21 cellular contexts compared by ENCODE assay signal in genomic region chr17:17926036-17926435, GRCh38. TPM values are rescaled to one million over a fixed set of nuclear protein-coding genes. Genes with fewer than 3 reads are reported as not detected.
DNase-seq lines count a peak whose midpoint lies in the region; ATAC-seq and TF ChIP-seq lines count a peak whose summit lies in the region.
"Had no signal": no experiment of that assay in that cellular context is flagged by ENCODE, and none has a peak within 500 bp of the region (broad histone marks: within the 10 kb centered on the region; RNA-seq: fewer than 3 reads in every experiment).

No MANE protein-coding gene starts in this region.

- H3K4me3 ChIP-seq in heart left ventricle (no peak overlapping the region), SJCRH30 (no peak overlapping the region)
- H3K4me3 ChIP-seq: GM23338, PC-9 had no signal

- H3K27me3 Mint-ChIP-seq in chondrocyte (ENCODE audit: low read depth), result no peaks in the 10 kb centered on the region
- H3K27me3 Mint-ChIP-seq in osteocyte (ENCODE audit: unreplicated experiment), result no peaks in the 10 kb centered on the region
- H3K27me3 Mint-ChIP-seq in type B pancreatic cell, result no peaks in the 10 kb centered on the region
- H3K27me3 Mint-ChIP-seq: CD4-positive, alpha-beta T cell had no signal

- H3K9me3 ChIP-seq in heart left ventricle, result no peaks in the 10 kb centered on the region
- H3K9me3 ChIP-seq in SJCRH30 (replicated peaks), result no peaks in the 10 kb centered on the region
- H3K9me3 ChIP-seq: BE2C, SK-N-SH had no signal

- H3K4me1 Mint-ChIP-seq in chondrocyte (ENCODE audit: low read depth) (peaks cover 81% of the 10 kb centered on the region), osteocyte (ENCODE audit: unreplicated experiment) (peaks cover 77% of the 10 kb centered on the region), type B pancreatic cell (ENCODE audit: unreplicated experiment) (peaks cover 52% of the 10 kb centered on the region)

- H3K27ac ChIP-seq in heart left ventricle, result peak overlapping the region in 11 of 12 donors; percentile 18 to 82 (median 74)
- H3K27ac ChIP-seq in SJCRH30, result no peak overlapping the region
- H3K27ac ChIP-seq: 22Rv1, PC-9 had no signal

- 47 to 67% (median 52%) methylated on average over 4 of the region's 4 CpGs for WGBS in heart left ventricle, 4 donors

- peaks cover 3 to 92% (median 61%) of the 10 kb centered on the region in 12 donors for H3K4me1 ChIP-seq in heart left ventricle
- H3K4me1 ChIP-seq in SJCRH30, result peaks cover 34% of the 10 kb centered on the region

- intact Hi-C loops in heart left ventricle (cut with DNase I), result loop anchor here in 6 of 10 donors (2.0 to 10.0 kb wide), 6 partner anchors 36 to 251 kb away; partner anchors contain the start of genes ATPAF2 (in 2 of the 6), GID4 (in 2 of the 6), DRC3 (in 1 of the 6) and TOM1L2 (in 1 of the 6)
- intact Hi-C loops in left cardiac atrium (cut with DNase I), result loop anchor here in 1 of 2 donors (10.0 kb wide), 1 partner anchor 109 kb away; the partner anchor contains the start of genes ATPAF2 and GID4

- H3K4me3 Mint-ChIP-seq in chondrocyte (ENCODE audit: unreplicated experiment), result no peak overlapping the region
- no peak overlapping the region for H3K4me3 Mint-ChIP-seq in osteocyte (ENCODE audit: unreplicated experiment)
- H3K4me3 Mint-ChIP-seq in type B pancreatic cell, result no peak overlapping the region
- H3K4me3 Mint-ChIP-seq: CD4-positive, alpha-beta T cell; GM23338 had no signal

- H3K36me3 Mint-ChIP-seq in chondrocyte (ENCODE audit: low read depth), result no peaks in the 10 kb centered on the region
- H3K36me3 Mint-ChIP-seq in osteocyte (ENCODE audit: unreplicated experiment), result peaks cover 3% of the 10 kb centered on the region
- no peaks in the 10 kb centered on the region for H3K36me3 Mint-ChIP-seq in type B pancreatic cell

- H3K27ac Mint-ChIP-seq in chondrocyte (ENCODE audit: unreplicated experiment), result peak overlapping the region; percentile 84
- peak overlapping the region; percentile 80 for H3K27ac Mint-ChIP-seq in osteocyte (ENCODE audit: unreplicated experiment)
- H3K27ac Mint-ChIP-seq in type B pancreatic cell, result peak overlapping the region; percentile 86
- H3K27ac Mint-ChIP-seq: CD4-positive, alpha-beta T cell; GM23338 had no signal

- no peak for TF ChIP-seq POLR2A in heart left ventricle (IDR thresholded peaks at IDR 0.05)

- H3K9me3 Mint-ChIP-seq in chondrocyte (ENCODE audit: low read depth) (no peaks in the 10 kb centered on the region), osteocyte (ENCODE audit: unreplicated experiment) (no peaks in the 10 kb centered on the region), type B pancreatic cell (no peaks in the 10 kb centered on the region)
- H3K9me3 Mint-ChIP-seq: CD4-positive, alpha-beta T cell; GM23338 had no signal

- TF ChIP-seq CTCF in heart left ventricle (IDR thresholded peaks at IDR 0.05) (no peak), chondrocyte (IDR thresholded peaks at IDR 0.05) (no peak), osteocyte (IDR thresholded peaks at IDR 0.05) (no peak), type B pancreatic cell (conservative IDR thresholded peaks at IDR 0.05) (no peak)

- in situ Hi-C loops in KBM-7 (cut with MboI; ENCODE audit: low pct_unique_long_range_greater_than_20kb, low sequenced_read_pairs), result no loop called here

- ATAC-seq in heart left ventricle (no peak), left cardiac atrium (no peak)
- ATAC-seq: GM23338, HCT116 had no signal

- no peak for DNase-seq in heart left ventricle
- no peak for DNase-seq in left cardiac atrium
- no peak for DNase-seq in chondrocyte (ENCODE audit: low spot score)
- no peak for DNase-seq in osteocyte (ENCODE audit: extremely low spot score, unreplicated experiment)
- no peak for DNase-seq in type B pancreatic cell (ENCODE audit: extremely low spot score, unreplicated experiment)
- no peak for DNase-seq in SJCRH30
- no peak for DNase-seq in activated naive CD4-positive, alpha-beta T cell treated with Interleukin-2 at 50 U/mL for 16 hours
- no peak for DNase-seq in KBM-7
- DNase-seq: BE2C; Calu3; CD4-positive, alpha-beta T cell; DMS53; NCI-H1417 treated with DMSO at 0.1 percent for 48 hours; NCI-H1930; NCI-H2171 treated with DMSO at 0.1 percent for 48 hours; NCI-H446 treated with DMSO at 0.1 percent for 48 hours; PC-9; SK-N-SH had no signal

- no peaks in the 10 kb centered on the region for H3K27me3 ChIP-seq in heart left ventricle
- no peaks in the 10 kb centered on the region for H3K27me3 ChIP-seq in SJCRH30
- H3K27me3 ChIP-seq: BE2C had no signal

- H3K36me3 ChIP-seq in heart left ventricle (no peaks in the 10 kb centered on the region), SJCRH30 (no peaks in the 10 kb centered on the region)
- H3K36me3 ChIP-seq: BE2C had no signal

RNA-seq across cellular contexts. Expression of gene TOM1L2, which starts 46.2 kb away (rescaled TPM):
- 100 to 1,000 TPM; 210 to 345 (median 247) TPM for total RNA-seq in heart left ventricle
- 100 to 1,000 TPM; 122 to 129 TPM for polyA plus RNA-seq in heart left ventricle
- 100 to 1,000 TPM; 179 to 183 TPM for total RNA-seq in left cardiac atrium
- 55.0 to 60.2 TPM (median 56.1 TPM) in 3 replicates for total RNA-seq in chondrocyte
- total RNA-seq in osteocyte, result 69.7 and 69.8 TPM in 2 replicates
- total RNA-seq in type B pancreatic cell (ENCODE audit: low replicate concordance), result 62.5 and 107 TPM in 2 replicates
- total RNA-seq in SJCRH30 (2014; rRNA removed; shearing (Covaris generic)), result 22.3 and 30.0 TPM in 2 replicates

RNA-seq across cellular contexts. Expression of gene DRC3, which starts 46.6 kb away (rescaled TPM):
- total RNA-seq in heart left ventricle (1 to 10 TPM in 4 of 9 donors, under 1 TPM in 5; 0.42 to 3.7 (median 1.00) TPM), left cardiac atrium (1 to 10 TPM; 1.4 to 2.0 TPM), chondrocyte (1.2 to 2.6 TPM (median 1.5 TPM) in 3 replicates), osteocyte (2.1 and 2.9 TPM in 2 replicates), type B pancreatic cell (ENCODE audit: low replicate concordance) (3.4 and 8.9 TPM in 2 replicates)
- 1 to 10 TPM in 1 of 2 donors, under 1 TPM in 1; 0.57 to 1.2 TPM for polyA plus RNA-seq in heart left ventricle
- 0.66 and 0.89 TPM in 2 replicates for total RNA-seq in SJCRH30 (2014; rRNA removed; shearing (Covaris generic))
- total RNA-seq: GM23338 had no signal
